26 cellular contexts compared by ENCODE assay signal in the genomic region with DNA sequence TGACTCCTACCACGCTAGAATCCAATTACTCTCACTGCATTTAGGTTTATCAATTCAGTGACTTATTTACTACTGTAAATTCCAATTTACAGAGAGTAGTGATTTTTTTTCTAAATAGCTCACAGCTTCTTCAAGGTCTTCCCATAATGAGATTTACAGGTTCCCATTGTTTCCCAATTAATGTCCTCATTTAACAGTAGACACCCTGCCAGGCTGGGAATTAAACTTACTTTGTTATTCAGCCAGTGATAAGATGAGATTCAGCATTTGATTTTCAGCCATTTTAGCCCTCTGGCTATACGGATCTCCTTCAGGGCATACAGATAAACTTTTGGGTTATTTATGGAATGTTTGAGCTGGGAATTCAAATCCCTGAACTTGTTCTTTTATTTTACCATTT.
"Had no signal": no experiment of that assay in that cellular context is flagged by ENCODE, and none has a peak within 500 bp of the region (broad histone marks: within the 10 kb centered on the region; RNA-seq: fewer than 3 reads in every experiment).

No MANE protein-coding gene starts in this region.

- H3K4me3 Mint-ChIP-seq: naive thymus-derived CD4-positive, alpha-beta T cell; natural killer cell treated with Interleukin-12 subunit alpha and Interleukin-12 subunit beta and Interleukin-15 and Interleukin-18, amount 100 ng/mL, for 72 hours; stimulated activated naive B cell treated with anti-CD40 and anti-IgM and Interleukin-4, amounts not matched to agents 10 μg/mL and 1 μg/mL and 100 μg/mL, for 72 hours; stimulated activated naive CD8-positive, alpha-beta T cell treated with anti-CD3 and anti-CD28 coated beads, Interleukin-15, Interleukin-2, amounts not matched to agents 100 ng/mL and 50 ng/mL, for 24 hours had no signal

- H3K27me3 Mint-ChIP-seq: naive thymus-derived CD4-positive, alpha-beta T cell; natural killer cell treated with Interleukin-12 subunit alpha and Interleukin-12 subunit beta and Interleukin-15 and Interleukin-18, amount 100 ng/mL, for 72 hours; stimulated activated naive B cell treated with anti-CD40 and anti-IgM and Interleukin-4, amounts not matched to agents 10 μg/mL and 1 μg/mL and 100 μg/mL, for 72 hours; stimulated activated naive CD8-positive, alpha-beta T cell treated with anti-CD3 and anti-CD28 coated beads, Interleukin-15, Interleukin-2, amounts not matched to agents 100 ng/mL and 50 ng/mL, for 24 hours had no signal

- ATAC-seq: mucosa of descending colon; naive thymus-derived CD4-positive, alpha-beta T cell; natural killer cell treated with Interleukin-12 subunit alpha and Interleukin-12 subunit beta and Interleukin-15 and Interleukin-18, amount 100 ng/mL, for 72 hours; pancreas; right cardiac atrium; sciatic nerve; stimulated activated naive B cell treated with anti-CD40 and anti-IgM and Interleukin-4, amounts not matched to agents 10 μg/mL and 1 μg/mL and 100 μg/mL, for 72 hours; upper lobe of right lung had no signal

- H3K36me3 ChIP-seq: left ventricle myocardium inferior, pancreas, prostate gland, suprapubic skin, thoracic aorta, tibial artery, upper lobe of right lung had no signal

- H3K4me1 Mint-ChIP-seq: naive thymus-derived CD4-positive, alpha-beta T cell; stimulated activated naive B cell treated with anti-CD40 and anti-IgM and Interleukin-4, amounts not matched to agents 10 μg/mL and 1 μg/mL and 100 μg/mL, for 72 hours had no signal

- H3K36me3 Mint-ChIP-seq: naive thymus-derived CD4-positive, alpha-beta T cell; natural killer cell treated with Interleukin-12 subunit alpha and Interleukin-12 subunit beta and Interleukin-15 and Interleukin-18, amount 100 ng/mL, for 72 hours; stimulated activated naive B cell treated with anti-CD40 and anti-IgM and Interleukin-4, amounts not matched to agents 10 μg/mL and 1 μg/mL and 100 μg/mL, for 72 hours had no signal

- H3K4me3 ChIP-seq: left ventricle myocardium inferior, lung, mucosa of descending colon, pancreas, prostate gland, skin epidermis, suprapubic skin, thoracic aorta, tibial artery, upper lobe of right lung had no signal

- H3K9me3 ChIP-seq: left ventricle myocardium inferior, pancreas, prostate gland, suprapubic skin, thoracic aorta, tibial artery, upper lobe of right lung had no signal

- H3K27ac Mint-ChIP-seq: naive thymus-derived CD4-positive, alpha-beta T cell; natural killer cell treated with Interleukin-12 subunit alpha and Interleukin-12 subunit beta and Interleukin-15 and Interleukin-18, amount 100 ng/mL, for 72 hours; stimulated activated naive B cell treated with anti-CD40 and anti-IgM and Interleukin-4, amounts not matched to agents 10 μg/mL and 1 μg/mL and 100 μg/mL, for 72 hours; stimulated activated naive CD8-positive, alpha-beta T cell treated with anti-CD3 and anti-CD28 coated beads, Interleukin-15, Interleukin-2, amounts not matched to agents 100 ng/mL and 50 ng/mL, for 24 hours had no signal

- H3K27me3 ChIP-seq: pancreas, suprapubic skin, tibial artery, upper lobe of right lung had no signal

- DNase-seq: hypothalamus; islet precursor cell; left ventricle myocardium inferior; midbrain; mucosa of descending colon; naive thymus-derived CD4-positive, alpha-beta T cell; nucleus accumbens; pancreas; posterior cingulate gyrus; retina; right cardiac atrium; stimulated activated CD4-positive, alpha-beta T cell treated with anti-CD3 and anti-CD28 coated beads, Interleukin-12 subunit alpha, Interleukin-12 subunit beta, amount 100 ng/mL, for 4 hours; stimulated activated CD4-positive, alpha-beta T cell treated with anti-CD3 and anti-CD28 coated beads, Interleukin-15, amount 100 ng/mL, for 24 hours; stimulated activated CD4-positive, alpha-beta T cell treated with anti-CD3 and anti-CD28 coated beads, Interleukin-2, amount 100 ng/mL, for 24 hours; stimulated activated CD4-positive, alpha-beta T cell treated with anti-CD3 and anti-CD28 coated beads, Interleukin-4, amount 100 ng/mL, for 1 hour; stimulated activated naive B cell treated with anti-CD40 and anti-IgM and Interleukin-4, amounts not matched to agents 10 μg/mL and 1 μg/mL and 100 μg/mL, for 72 hours; tibial artery; upper lobe of right lung had no signal

- H3K4me1 ChIP-seq: left ventricle myocardium inferior, pancreas, prostate gland, suprapubic skin, tibial artery, upper lobe of right lung had no signal

- H3K27ac ChIP-seq: left ventricle myocardium inferior, pancreas, prostate gland, skin epidermis, suprapubic skin, thoracic aorta, tibial artery, upper lobe of right lung had no signal
